ENCODE assay signal across 8 cellular contexts in genomic region chr12:27245039-27245438, GRCh38. TPM values are rescaled to one million over a fixed set of nuclear protein-coding genes. Genes with fewer than 3 reads are reported as not detected.
A peak's percentile ranks its signal among the peaks of the same experiment; 100 is the strongest.
DNase-seq lines count a peak whose midpoint lies in the region; ATAC-seq and TF ChIP-seq lines count a peak whose summit lies in the region.

No MANE protein-coding gene starts in this region.

- no peak for TF ChIP-seq CTCF in activated CD8-positive, alpha-beta T cell treated with anti-CD3 and anti-CD28 coated beads for 36 hours (IDR thresholded peaks at IDR 0.05)

- peak overlapping the region; percentile 89 for H3K4me3 ChIP-seq in iPS-18c (ENCODE audit: insufficient read depth, low read depth, low read length)
- peak overlapping the region; percentile 88 to 89 for H3K4me3 ChIP-seq in stomach smooth muscle (ENCODE audit: low read length in 2 of 2)

- no peaks in the 10 kb centered on the region for H3K27me3 Mint-ChIP-seq in T-helper 1 cell treated with Interleukin-12 subunit alpha and Interleukin-12 subunit beta and Interleukin-4 antibody, amounts not matched to agents 30 μg/mL and 1 μg/mL, for 36 hours (ENCODE audit: low read depth)
- no peaks in the 10 kb centered on the region for H3K27me3 Mint-ChIP-seq in activated CD8-positive, alpha-beta T cell treated with anti-CD3 and anti-CD28 coated beads for 36 hours

- peaks cover 9% of the 10 kb centered on the region for H3K36me3 Mint-ChIP-seq in T-helper 1 cell treated with Interleukin-12 subunit alpha and Interleukin-12 subunit beta and Interleukin-4 antibody, amounts not matched to agents 30 μg/mL and 1 μg/mL, for 36 hours (ENCODE audit: low read depth)
- peaks cover 12% of the 10 kb centered on the region for H3K36me3 Mint-ChIP-seq in activated CD8-positive, alpha-beta T cell treated with anti-CD3 and anti-CD28 coated beads for 36 hours (ENCODE audit: low read depth)

- H3K4me1 ChIP-seq in stomach smooth muscle (ENCODE audit: control insufficient read depth, insufficient read depth, low read length): peaks cover 2% of the 10 kb centered on the region

- POLR2A ChIA-PET in activated CD8-positive, alpha-beta T cell treated with anti-CD3 and anti-CD28 coated beads for 36 hours (lab: Charles Lee): interaction anchor here (1.0 to 1.3 kb wide), 6 partner anchors 36 to 232 kb away, joined by 3 to 6 read pairs (median 4); no protein-coding TSS in a partner anchor

- peak overlapping the region; percentile 100 for H3K4me3 Mint-ChIP-seq in T-helper 1 cell treated with Interleukin-12 subunit alpha and Interleukin-12 subunit beta and Interleukin-4 antibody, amounts not matched to agents 30 μg/mL and 1 μg/mL, for 36 hours
- peak overlapping the region; percentile 94 for H3K4me3 Mint-ChIP-seq in activated CD8-positive, alpha-beta T cell treated with anti-CD3 and anti-CD28 coated beads for 36 hours

- intact Hi-C loops in activated CD8-positive, alpha-beta T cell treated with anti-CD3 and anti-CD28 coated beads for 36 hours (cut with micrococcal nuclease): loop anchor here (2.0 to 10.0 kb wide), 2 partner anchors 66 to 230 kb away; partner anchors contain the start of gene TM7SF3

- CTCF ChIA-PET in activated CD8-positive, alpha-beta T cell treated with anti-CD3 and anti-CD28 coated beads for 36 hours (lab: Charles Lee): interaction anchor here (1.6 to 3.0 kb wide), 4 partner anchors 11 to 62 kb away, joined by 4 to 13 read pairs (median 6); no protein-coding TSS in a partner anchor

- H3K4me1 Mint-ChIP-seq in T-helper 1 cell treated with Interleukin-12 subunit alpha and Interleukin-12 subunit beta and Interleukin-4 antibody, amounts not matched to agents 30 μg/mL and 1 μg/mL, for 36 hours (ENCODE audit: low read depth): peaks cover 37% of the 10 kb centered on the region
- peaks cover 35% of the 10 kb centered on the region for H3K4me1 Mint-ChIP-seq in activated CD8-positive, alpha-beta T cell treated with anti-CD3 and anti-CD28 coated beads for 36 hours (ENCODE audit: low read depth)

- H3K9me3 ChIP-seq in iPS-18c (ENCODE audit: control insufficient read depth, insufficient read depth, low read length) (no peaks in the 10 kb centered on the region), stomach smooth muscle (ENCODE audit: control insufficient read depth in 2 of 2, low read length in 2 of 2) (no peaks in the 10 kb centered on the region)

- peak overlapping the region; percentile 96 to 98 for H3K9ac ChIP-seq in stomach smooth muscle (ENCODE audit: low read length in 2 of 2)

- DNase-seq in T-helper 1 cell: no peak
- no peak for DNase-seq in activated CD8-positive, alpha-beta T cell treated with anti-CD3 and anti-CD28 coated beads for 36 hours
- DNase-seq in COLO668 (lab: John Stamatoyannopoulos, UW; ENCODE audit: unreplicated experiment): no peak
- no peak for DNase-seq in inferior parietal cortex (ENCODE audit: extremely low spot score)

- H3K36me3 ChIP-seq in stomach smooth muscle (ENCODE audit: control insufficient read depth in 2 of 2, insufficient read depth in 2 of 2, low read length in 2 of 2): no peaks in the 10 kb centered on the region

- ATAC-seq in activated CD8-positive, alpha-beta T cell treated with anti-CD3 and anti-CD28 coated beads for 36 hours: no peak
- no peak for ATAC-seq in GM19455 (IDR thresholded peaks at IDR 0.05; ENCODE audit: unreplicated experiment)

- peak overlapping the region; percentile 95 for H3K27ac ChIP-seq in stomach smooth muscle (ENCODE audit: low read length)

- H3K27me3 ChIP-seq in stomach smooth muscle (ENCODE audit: control insufficient read depth in 1 of 2, insufficient read depth in 2 of 2, low read length in 2 of 2): no peaks in the 10 kb centered on the region

- peaks cover 8% of the 10 kb centered on the region for H3K9me3 Mint-ChIP-seq in T-helper 1 cell treated with Interleukin-12 subunit alpha and Interleukin-12 subunit beta and Interleukin-4 antibody, amounts not matched to agents 30 μg/mL and 1 μg/mL, for 36 hours
- peaks cover 3% of the 10 kb centered on the region for H3K9me3 Mint-ChIP-seq in activated CD8-positive, alpha-beta T cell treated with anti-CD3 and anti-CD28 coated beads for 36 hours

- H3K27ac Mint-ChIP-seq in T-helper 1 cell treated with Interleukin-12 subunit alpha and Interleukin-12 subunit beta and Interleukin-4 antibody, amounts not matched to agents 30 μg/mL and 1 μg/mL, for 36 hours: peak overlapping the region; percentile 99
- H3K27ac Mint-ChIP-seq in activated CD8-positive, alpha-beta T cell treated with anti-CD3 and anti-CD28 coated beads for 36 hours: peak overlapping the region; percentile 94

RNA-seq across cellular contexts. Expression of gene STK38L, which starts 1.0 kb away (rescaled TPM):
- 10 to 100 TPM; 23.5 to 27.6 TPM for total RNA-seq in activated CD8-positive, alpha-beta T cell treated with anti-CD3 and anti-CD28 coated beads for 36 hours
